Comparison of ENCODE assay signal across 16 cellular contexts in genomic region chr22:39275814-39276443, GRCh38. TPM values are rescaled to one million over a fixed set of nuclear protein-coding genes. Genes with fewer than 3 reads are reported as not detected.
DNase-seq lines count a peak whose midpoint lies in the region; ATAC-seq and TF ChIP-seq lines count a peak whose summit lies in the region.
"Had no signal": no experiment of that assay in that cellular context is flagged by ENCODE, and none has a peak within 500 bp of the region (broad histone marks: within the 10 kb centered on the region; RNA-seq: fewer than 3 reads in every experiment).

No MANE protein-coding gene starts in this region.

- H3K79me1 ChIP-seq in IMR-90 (ENCODE audit: low read depth in 1 of 2, low read length in 2 of 2): peaks cover 0 to 9% of the 10 kb centered on the region in 2 experiments; a peak in 1 of 4 replicates
- no peaks in the 10 kb centered on the region for H3K79me1 ChIP-seq in neuronal stem cell (ENCODE audit: low read depth, low read length)

- H3K27ac ChIP-seq in IMR-90 (ENCODE audit: insufficient read depth, low read length) (no peak overlapping the region), neuronal stem cell (replicated peaks; ENCODE audit: low read length) (no peak overlapping the region), OCI-LY7 (ENCODE audit: low read depth, low read length, poor library complexity, severe bottlenecking) (no peak overlapping the region)
- H3K27ac ChIP-seq: BLaER1, SK-N-MC had no signal

- peaks cover 15% of the 10 kb centered on the region; the same call in 1 of the 2 replicates for H3K9me1 ChIP-seq in IMR-90 (ENCODE audit: insufficient read depth, low read length)

- H2BK12ac ChIP-seq in neuronal stem cell (ENCODE audit: low read length): peak overlapping the region; percentile 85

- TF ChIP-seq RAD21 in IMR-90 (IDR thresholded peaks at IDR 0.05; ENCODE audit: low read length): no peak

- 0 out of 2 replicates have a peak overlapping the region, but pooled peaks have one; percentile 20 for H3K14ac ChIP-seq in IMR-90 (replicated peaks; ENCODE audit: low read depth, low read length)
- H3K14ac ChIP-seq in neuronal stem cell (ENCODE audit: low read length): no peak overlapping the region

- no peak overlapping the region for H2AFZ ChIP-seq in IMR-90 (replicated peaks; ENCODE audit: low read length, poor library complexity)
- no peak overlapping the region for H2AFZ ChIP-seq in neuronal stem cell (ENCODE audit: low read length)
- no peak overlapping the region for H2AFZ ChIP-seq in OCI-LY7 (ENCODE audit: low read length)

- no peaks in the 10 kb centered on the region for H3K9me2 ChIP-seq in OCI-LY7 (ENCODE audit: insufficient read depth, low read length)

- CTCF ChIA-PET in IMR-90 (lab: Yijun Ruan, JAX) (no interaction called here), OCI-LY7 (lab: Charles Lee; ENCODE audit: unreplicated experiment) (no interaction called here)

- H2BK120ac ChIP-seq in IMR-90 (ENCODE audit: low read depth, low read length): peak overlapping the region; percentile 90
- peak overlapping the region; percentile 34 for H2BK120ac ChIP-seq in neuronal stem cell (ENCODE audit: low read depth, low read length)

- intact Hi-C loops in IMR-90 (cut with micrococcal nuclease) (no loop called here), OCI-LY7 (cut with micrococcal nuclease; ENCODE audit: unreplicated experiment) (no loop called here)

- H3K4me2 ChIP-seq in IMR-90 (ENCODE audit: low read depth, low read length): no peak overlapping the region
- H3K4me2 ChIP-seq in neuronal stem cell (ENCODE audit: insufficient read depth, low read length, poor library complexity, severe bottlenecking): no peak overlapping the region
- no peak overlapping the region for H3K4me2 ChIP-seq in OCI-LY7 (ENCODE audit: low read length)
- H3K4me2 ChIP-seq: BLaER1 had no signal

- H4K8ac ChIP-seq in IMR-90 (ENCODE audit: low read depth in 2 of 2, low read length in 2 of 2) (peak overlapping the region in 1 of 2 experiments; percentile 37; a peak in 2 of 4 replicates), neuronal stem cell (ENCODE audit: low read depth, low read length) (no peak overlapping the region)

- peak overlapping the region; percentile 63 for H2AK9ac ChIP-seq in IMR-90 (replicated peaks; ENCODE audit: low read depth, low read length, poor library complexity)

- no peak overlapping the region for H3K56ac ChIP-seq in IMR-90 (ENCODE audit: extremely low read depth, insufficient read depth, low read length)

- H3K18ac ChIP-seq in IMR-90 (ENCODE audit: low read depth, low read length) (no peak overlapping the region), neuronal stem cell (ENCODE audit: low read length) (peak overlapping the region; percentile 67)

- H3K4me1 ChIP-seq in IMR-90 (ENCODE audit: control insufficient read depth, insufficient read depth, low read length) (peaks cover 10% of the 10 kb centered on the region), neuronal stem cell (ENCODE audit: control insufficient read depth in 2 of 2, insufficient read depth in 1 of 2, low read depth in 1 of 2, low read length in 2 of 2) (peaks cover 0 to 6% of the 10 kb centered on the region in 2 donors), OCI-LY7 (ENCODE audit: insufficient read depth, low read length, poor library complexity, severe bottlenecking) (no peaks in the 10 kb centered on the region)
- H3K4me1 ChIP-seq: BLaER1 had no signal

- H3K36me3 ChIP-seq in IMR-90 (ENCODE audit: control insufficient read depth, insufficient read depth, low read length) (no peaks in the 10 kb centered on the region), neuronal stem cell (replicated peaks in 1 of 2; ENCODE audit: control insufficient read depth in 2 of 2, insufficient read depth in 2 of 2, low read length in 2 of 2) (no peaks in the 10 kb centered on the region), OCI-LY7 (ENCODE audit: insufficient read depth, low read length) (no peaks in the 10 kb centered on the region)
- H3K36me3 ChIP-seq: BLaER1 had no signal

- ATAC-seq in IMR-90 (ENCODE audit: low read depth): no peak
- no peak for ATAC-seq in HG03159 (IDR thresholded peaks at IDR 0.05; ENCODE audit: unreplicated experiment)
- ATAC-seq: T-cell had no signal

- POLR2A ChIA-PET in IMR-90 (lab: Charles Lee; ENCODE audit: unreplicated experiment): no interaction called here
- POLR2A ChIA-PET in OCI-LY7 (lab: Charles Lee): no interaction called here

- dilution Hi-C loops in IMR-90 (cut with HindIII; ENCODE audit: low sequenced_read_pairs, unreplicated experiment): no loop called here

- H4K91ac ChIP-seq in IMR-90 (ENCODE audit: insufficient read depth, low read depth, low read length) (peak overlapping the region; percentile 23; the same call in 1 of the 2 replicates), neuronal stem cell (ENCODE audit: low read depth, low read length, poor library complexity) (no peak overlapping the region)

- in situ Hi-C loops in IMR-90 (cut with MboI; ENCODE audit: low sequenced_read_pairs): no loop called here

- H3K9me3 ChIP-seq in IMR-90 (ENCODE audit: control insufficient read depth, insufficient read depth, low read length) (peaks cover 6% of the 10 kb centered on the region), neuronal stem cell (replicated peaks in 1 of 2; ENCODE audit: control insufficient read depth in 2 of 2, insufficient read depth in 1 of 2, low read depth in 1 of 2, low read length in 2 of 2) (peaks cover 2 to 8% of the 10 kb centered on the region in 2 donors), OCI-LY7 (ENCODE audit: low read length) (peaks cover 6% of the 10 kb centered on the region; the same call in 1 of the 2 replicates)

- no peaks in the 10 kb centered on the region for H3K79me2 ChIP-seq in OCI-LY7 (ENCODE audit: insufficient read depth, low read depth, low read length)

- H2BK15ac ChIP-seq in IMR-90 (ENCODE audit: low read depth, low read length) (peak overlapping the region; percentile 40; the same call in 1 of the 3 replicates), neuronal stem cell (ENCODE audit: low read length) (peak overlapping the region; percentile 53)

- H3K4me3 ChIP-seq in IMR-90 (ENCODE audit: insufficient read depth, low read depth, low read length) (no peak overlapping the region), neuronal stem cell (ENCODE audit: low read length in 2 of 2) (no peak overlapping the region), OCI-LY7 (ENCODE audit: low read depth, low read length, poor library complexity, severe bottlenecking) (no peak overlapping the region)
- H3K4me3 ChIP-seq: BLaER1, SK-N-MC had no signal

- TF ChIP-seq POLR2A in IMR-90 (IDR thresholded peaks at IDR 0.05; ENCODE audit: low read depth, low read length): no peak

- H2BK5ac ChIP-seq in IMR-90 (ENCODE audit: low read depth, low read length, poor library complexity, severe bottlenecking): no peak overlapping the region
- H2BK5ac ChIP-seq in neuronal stem cell (ENCODE audit: low read length): no peak overlapping the region

- no peak overlapping the region for H3K9ac ChIP-seq in IMR-90 (ENCODE audit: low read depth, low read length)
- no peak overlapping the region for H3K9ac ChIP-seq in neuronal stem cell (ENCODE audit: low read depth, low read length, poor library complexity)
- H3K9ac ChIP-seq: BLaER1 had no signal

- peak overlapping the region; percentile 81; the same call in 1 of the 2 replicates for H2AK5ac ChIP-seq in IMR-90 (ENCODE audit: low read depth, low read length)
- no peak overlapping the region for H2AK5ac ChIP-seq in neuronal stem cell (ENCODE audit: low read depth, low read length)

- H4K20me1 ChIP-seq in IMR-90 (ENCODE audit: insufficient read depth, low read length): peaks cover 8% of the 10 kb centered on the region
- H4K20me1 ChIP-seq in OCI-LY7 (ENCODE audit: insufficient read depth, low read length): no peaks in the 10 kb centered on the region
- H4K20me1 ChIP-seq: BLaER1 had no signal

- H3K4ac ChIP-seq in IMR-90 (ENCODE audit: low read depth, low read length) (peak overlapping the region; percentile 70), neuronal stem cell (ENCODE audit: low read length) (no peak overlapping the region)

- H3K27me3 ChIP-seq in IMR-90 (ENCODE audit: control insufficient read depth, insufficient read depth, low read length): no peaks in the 10 kb centered on the region
- no peaks in the 10 kb centered on the region for H3K27me3 ChIP-seq in neuronal stem cell (ENCODE audit: control insufficient read depth in 3 of 3, insufficient read depth in 3 of 3, low read depth in 1 of 3, low read length in 3 of 3)
- H3K27me3 ChIP-seq: BLaER1 had no signal

- peak overlapping the region; percentile 75 for H2BK20ac ChIP-seq in IMR-90 (ENCODE audit: low read depth, low read length)

- no peak for TF ChIP-seq CTCF in IMR-90 (conservative IDR thresholded peaks at IDR 0.05; ENCODE audit: low read depth, low read length)
- no peak for TF ChIP-seq CTCF in OCI-LY7 (conservative IDR thresholded peaks at IDR 0.05; ENCODE audit: low read length)

- DNase-seq in NCI-H146 (lab: John Stamatoyannopoulos, UW) (peak; percentile 57), NCI-H146 treated with DMSO at 0.1 percent for 48 hours (lab: John Stamatoyannopoulos, UW; ENCODE audit: unreplicated experiment) (no peak), IMR-90 (no peak), RPMI8226 (peak; percentile 82), neuronal stem cell (ENCODE audit: low spot score) (no peak), NCI-H128 (lab: John Stamatoyannopoulos, UW; ENCODE audit: unreplicated experiment) (no peak), OCI-LY7 (ENCODE audit: low spot score) (no peak)
- DNase-seq: 8988T, DMS 273 treated with DMSO at 0.1 percent for 48 hours, Karpas-422, NCI-H2081 treated with DMSO at 0.1 percent for 48 hours, NCI-H446, T-cell had no signal

- H3K23ac ChIP-seq in IMR-90 (ENCODE audit: low read depth, low read length): no peak overlapping the region
- no peak overlapping the region for H3K23ac ChIP-seq in neuronal stem cell (ENCODE audit: low read depth, low read length, poor library complexity)

- BruUV-seq in IMR-90 (replicated peaks; lab: Mats Ljungman, UMichigan): no TSS peak
- BruUV-seq in OCI-LY7 (replicated peaks; lab: Mats Ljungman, UMichigan): no TSS peak

- WGBS in IMR-90 (ENCODE audit: extremely low coverage in 2 of 2, insufficient read length in 1 of 2), 2 experiments: 90% methylated on average over 3 of the region's 9 CpGs; no CpG with 5 or more reads in 1 of the 2 experiments
- no CpG with 5 or more reads among the region's 9 CpGs for WGBS in neuronal stem cell (ENCODE audit: extremely low coverage in 2 of 2, insufficient read length in 2 of 2, insufficient replicate concordance in 1 of 2), 2 donors

- no peak overlapping the region for H4K5ac ChIP-seq in IMR-90 (ENCODE audit: low read depth, low read length)

RNA-seq across cellular contexts. Expression of gene PDGFB, which starts 31.1 kb away (rescaled TPM):
- total RNA-seq in IMR-90 (2012; rRNA removed) (not detected in 2 replicates), OCI-LY7 (2022) (0.13 and 0.27 TPM in 2 replicates)
- polyA plus RNA-seq in IMR-90 (2012; rRNA removed): 0.07 and 0.09 TPM in 2 replicates
- polyA plus RNA-seq in IMR-90 (2012; cell fraction: cytosol; rRNA removed): 0.09 and 0.10 TPM in 2 replicates
- polyA plus RNA-seq in IMR-90 (2012; cell fraction: nucleus; rRNA removed; ENCODE audit: low replicate concordance): 0.06 and 0.09 TPM in 2 replicates
- polyA plus RNA-seq in neuronal stem cell (2013, experiment 1 of 2): 2.6 TPM
- 2.8 TPM for polyA plus RNA-seq in neuronal stem cell (2013, experiment 2 of 2)
- not detected in 2 replicates for total RNA-seq in OCI-LY7 (2014; rRNA removed; shearing (Covaris generic))

RNA-seq across cellular contexts. Expression of gene RPL3, which starts 43.5 kb away (rescaled TPM):
- total RNA-seq in IMR-90 (2012; rRNA removed) (2,871 and 3,750 TPM in 2 replicates), OCI-LY7 (2022) (2,385 and 2,457 TPM in 2 replicates)
- 3,097 and 3,312 TPM in 2 replicates for polyA plus RNA-seq in IMR-90 (2012; rRNA removed)
- 2,912 and 3,812 TPM in 2 replicates for polyA plus RNA-seq in IMR-90 (2012; cell fraction: cytosol; rRNA removed)
- polyA plus RNA-seq in IMR-90 (2012; cell fraction: nucleus; rRNA removed; ENCODE audit: low replicate concordance): 2,181 and 2,704 TPM in 2 replicates
- 3,109 TPM for polyA plus RNA-seq in neuronal stem cell (2013, experiment 1 of 2)
- 3,051 TPM for polyA plus RNA-seq in neuronal stem cell (2013, experiment 2 of 2)
- total RNA-seq in OCI-LY7 (2014; rRNA removed; shearing (Covaris generic)): 2,313 and 2,662 TPM in 2 replicates

Comparison
In these comparisons a context has a peak if more than half of its experiments do, and no peak if none do; other contexts are left out.
1. DNase-seq: peak in NCI-H146 (single experiment) and RPMI8226 (single experiment); none in NCI-H146 treated with DMSO at 0.1 percent for 48 hours (single experiment), IMR-90 (single experiment), neuronal stem cell (single experiment), NCI-H128 (single experiment) and OCI-LY7 (single experiment).